ENCODE assay signal across 25 cellular contexts in genomic region chr3:158509891-158510290, GRCh38.
"Had no signal": no experiment of that assay in that cellular context is flagged by ENCODE, and none has a peak within 500 bp of the region (broad histone marks: within the 10 kb centered on the region; RNA-seq: fewer than 3 reads in every experiment).

No MANE protein-coding gene starts in this region.

- DNase-seq: activated CD4-positive, alpha-beta T cell treated with anti-CD3 and anti-CD28 coated beads for 1 hour; activated CD4-positive, alpha-beta T cell treated with anti-CD3 and anti-CD28 coated beads for 48 hours; activated CD4-positive, CD25-positive, alpha-beta regulatory T cell; activated CD8-positive, alpha-beta T cell treated with anti-CD3 and anti-CD28 coated beads for 36 hours; activated effector memory CD4-positive, alpha-beta T cell treated with anti-CD3 and anti-CD28 coated beads, Interleukin-2, amount 50 U/mL, for 16 hours; activated naive CD4-positive, alpha-beta T cell; activated naive CD4-positive, alpha-beta T cell treated with anti-CD3 and anti-CD28 coated beads, Interleukin-2, amount 50 U/mL, for 16 hours; activated naive CD8-positive, alpha-beta T cell treated with anti-CD3 and anti-CD28 coated beads for 36 hours; activated T-cell treated with anti-CD3 and anti-CD28 coated beads, Interleukin-2, amount 50 U/mL, for 1 hour; activated T-cell treated with anti-CD3 and anti-CD28 coated beads, Interleukin-2, amount 50 U/mL, for 72 hours; amygdala; cerebellar nuclear complex; Kasumi-1; KG1; NCI-H1105 treated with DMSO at 0.1 percent for 48 hours; NCI-H1436; NCI-H1694; NCI-H1930; NCI-H2081 treated with DMSO at 0.1 percent for 48 hours; NCI-H345; NCI-H524 treated with DMSO at 0.1 percent for 48 hours; SHP77; SJCRH30; T1000; WERI-Rb-1 had no signal
